Comparison of ENCODE assay signal across 14 cellular contexts in genomic region chr11:109040303-109040702, GRCh38.
DNase-seq lines count a peak whose midpoint lies in the region; ATAC-seq, FAIRE-seq and TF ChIP-seq lines count a peak whose summit lies in the region.
"Had no signal": no experiment of that assay in that cellular context is flagged by ENCODE, and none has a peak within 500 bp of the region (broad histone marks: within the 10 kb centered on the region; RNA-seq: fewer than 3 reads in every experiment).

No MANE protein-coding gene starts in this region.

- no peaks in the 10 kb centered on the region for H4K20me1 ChIP-seq in HCT116 (ENCODE audit: insufficient read depth)

- POLR2A ChIA-PET in HCT116 (lab: Charles Lee) = no interaction called here

- peak; percentile 95 for ATAC-seq in HCT116
- no peak for ATAC-seq in foreskin keratinocyte
- ATAC-seq: stimulated activated naive CD8-positive, alpha-beta T cell treated with anti-CD3 and anti-CD28 coated beads, Interleukin-15, amount 100 ng/mL, for 72 hours had no signal

- no peaks in the 10 kb centered on the region for H3K27me3 Mint-ChIP-seq in T-helper 2 cell treated with Interferon-gamma antibody and Interleukin-4, amounts not matched to agents 5 μg/mL and 100 μg/mL, for 36 hours (ENCODE audit: low read depth)
- H3K27me3 Mint-ChIP-seq: brain; CD4-positive, CD25-positive, alpha-beta regulatory T cell had no signal

- no peaks in the 10 kb centered on the region for H3K27me3 ChIP-seq in HCT116 (ENCODE audit: insufficient read depth, low read length)
- H3K27me3 ChIP-seq in foreskin keratinocyte = no peaks in the 10 kb centered on the region

- TF ChIP-seq POLR2A in HCT116 (IDR thresholded peaks at IDR 0.05; ENCODE audit: borderline replicate concordance, extremely low read depth, insufficient read depth, insufficient read length) = no peak

- TF ChIP-seq RAD21 in HCT116 (IDR thresholded peaks at IDR 0.05; ENCODE audit: low read depth) = peak; percentile 46

- H3K4me3 ChIP-seq in HCT116 (replicated peaks in 1 of 2; ENCODE audit: low read depth in 1 of 2, low read length in 2 of 2) (no peak overlapping the region), foreskin fibroblast (ENCODE audit: low read depth in 1 of 2, low read length in 2 of 2) (no peak overlapping the region)

- H2AFZ ChIP-seq in HCT116 (ENCODE audit: low read depth, low read length, poor library complexity, severe bottlenecking) = no peak overlapping the region

- H3K79me2 ChIP-seq in HCT116 (ENCODE audit: insufficient read depth, low read length) = no peaks in the 10 kb centered on the region

- H3K9ac ChIP-seq in HCT116 (ENCODE audit: low read length) = no peak overlapping the region

- H3K4me1 ChIP-seq in HCT116 (ENCODE audit: control insufficient read depth in 1 of 2, insufficient read depth in 2 of 2, low read length in 2 of 2) (no peaks in the 10 kb centered on the region), foreskin keratinocyte (peaks cover 16% of the 10 kb centered on the region)

- CTCF ChIA-PET in HCT116 (lab: Charles Lee) = interaction anchor here (0.6 to 0.7 kb wide), 2 partner anchors 11 to 657 kb away, joined by 3 read pairs; no protein-coding TSS in a partner anchor

- H3K4me3 Mint-ChIP-seq in T-helper 2 cell treated with Interferon-gamma antibody and Interleukin-4, amounts not matched to agents 5 μg/mL and 100 μg/mL, for 36 hours = no peak overlapping the region
- H3K4me3 Mint-ChIP-seq: brain; CD4-positive, CD25-positive, alpha-beta regulatory T cell; stimulated activated naive CD8-positive, alpha-beta T cell treated with anti-CD3 and anti-CD28 coated beads, Interleukin-15, amount 100 ng/mL, for 72 hours had no signal

- H3K4me1 Mint-ChIP-seq in T-helper 2 cell treated with Interferon-gamma antibody and Interleukin-4, amounts not matched to agents 5 μg/mL and 100 μg/mL, for 36 hours (ENCODE audit: low read depth) = no peaks in the 10 kb centered on the region
- H3K4me1 Mint-ChIP-seq: CD4-positive, CD25-positive, alpha-beta regulatory T cell had no signal

- no peaks in the 10 kb centered on the region for H3K9me2 ChIP-seq in HCT116 (ENCODE audit: insufficient read depth)

- no peaks in the 10 kb centered on the region for H3K9me3 ChIP-seq in HCT116 (ENCODE audit: control insufficient read depth in 1 of 2, insufficient read depth in 1 of 2, low read depth in 1 of 2, low read length in 2 of 2)

- H3K27ac Mint-ChIP-seq in T-helper 2 cell treated with Interferon-gamma antibody and Interleukin-4, amounts not matched to agents 5 μg/mL and 100 μg/mL, for 36 hours = no peak overlapping the region
- H3K27ac Mint-ChIP-seq: CD4-positive, CD25-positive, alpha-beta regulatory T cell had no signal

- no peak for DNase-seq in D721Med (ENCODE audit: insufficient read length, low spot score)
- DNase-seq in HCT116 (ENCODE audit: low read depth, low spot score) = peak; percentile 19
- peak; percentile 12 for DNase-seq in RPMI7951 (ENCODE audit: low read depth)
- no peak for DNase-seq in foreskin keratinocyte
- DNase-seq in foreskin fibroblast = no peak
- DNase-seq in T1000 (lab: John Stamatoyannopoulos, UW) = no peak
- no peak for DNase-seq in T-helper 2 cell treated with Interferon-gamma antibody and Interleukin-4, amounts not matched to agents 5 μg/mL and 100 μg/mL, for 36 hours (ENCODE audit: low spot score)
- no peak for DNase-seq in NOMO-1 (lab: John Stamatoyannopoulos, UW; ENCODE audit: unreplicated experiment in 2 of 2)
- DNase-seq: activated CD4-positive, alpha-beta T cell treated with anti-CD3 and anti-CD28 coated beads for 48 hours; CD4-positive, CD25-positive, alpha-beta regulatory T cell; MV-4-11; NCI-H446 treated with DMSO at 0.1 percent for 48 hours; stimulated activated naive CD8-positive, alpha-beta T cell treated with anti-CD3 and anti-CD28 coated beads, Interleukin-15, amount 100 ng/mL, for 72 hours had no signal

- no peaks in the 10 kb centered on the region for H3K36me3 ChIP-seq in HCT116 (ENCODE audit: control insufficient read depth in 1 of 2, insufficient read depth in 2 of 2, low read length in 2 of 2)

- H3K27ac ChIP-seq in HCT116 (ENCODE audit: low read depth, low read length) (no peak overlapping the region), foreskin keratinocyte (no peak overlapping the region)

- no peak overlapping the region for H3K4me2 ChIP-seq in HCT116 (ENCODE audit: low read length)

- H3K36me3 Mint-ChIP-seq in T-helper 2 cell treated with Interferon-gamma antibody and Interleukin-4, amounts not matched to agents 5 μg/mL and 100 μg/mL, for 36 hours (ENCODE audit: low read depth) = no peaks in the 10 kb centered on the region
- H3K36me3 Mint-ChIP-seq: brain; CD4-positive, CD25-positive, alpha-beta regulatory T cell had no signal

- no TSS peak for BruUV-seq in HCT116 (replicated peaks; lab: Mats Ljungman, UMichigan)

- H3K9me3 Mint-ChIP-seq in T-helper 2 cell treated with Interferon-gamma antibody and Interleukin-4, amounts not matched to agents 5 μg/mL and 100 μg/mL, for 36 hours = no peaks in the 10 kb centered on the region

- FAIRE-seq in D721Med (lab: Jason Lieb, UNC) = no peak

- peak; percentile 15 for TF ChIP-seq CTCF in D721Med (IDR thresholded peaks at IDR 0.05; ENCODE audit: insufficient read depth, missing control alignments)
- TF ChIP-seq CTCF in HCT116 (IDR thresholded peaks at IDR 0.05 in 2 of 3, conservative IDR thresholded peaks at IDR 0.05 in 1 of 3; ENCODE audit: borderline replicate concordance in 1 of 3, insufficient read depth in 1 of 3, low read depth in 2 of 3, low read length in 2 of 3) = peak; percentile 6 to 60 (median 58); a peak in 4 of 6 replicates
- peak; percentile 28 for TF ChIP-seq CTCF in foreskin keratinocyte (conservative IDR thresholded peaks at IDR 0.05)
- no peak for TF ChIP-seq CTCF in foreskin fibroblast (IDR thresholded peaks at IDR 0.05; ENCODE audit: low read depth, low read length)

- intact Hi-C loops in HCT116 (cut with micrococcal nuclease) = loop anchor here (2.0 kb wide), 1 partner anchor 656 kb away; no protein-coding TSS in a partner anchor

- RAD21 ChIA-PET in HCT116 (lab: Charles Lee; ENCODE audit: low non-redundant PET in 1 of 2, low total read pairs in 2 of 2, uncharacterized antibody in 2 of 2, unreplicated experiment in 2 of 2) = no interaction called here

TF ChIP-seq in HCT116, 20 proteins besides CTCF, POLR2A, EP300 and RAD21:
- TF ChIP-seq CBX3 (IDR thresholded peaks at IDR 0.05; ENCODE audit: low read depth) = peak; percentile 33; the same call in 1 of the 2 replicates
- TF ChIP-seq SP1 (IDR thresholded peaks at IDR 0.05; ENCODE audit: low read depth) = no peak
- no peak for TF ChIP-seq CEBPB (IDR thresholded peaks at IDR 0.05; ENCODE audit: low read depth)
- no peak for TF ChIP-seq REST (IDR thresholded peaks at IDR 0.05; ENCODE audit: low read depth)
- TF ChIP-seq SRF (IDR thresholded peaks at IDR 0.05; ENCODE audit: low read depth) = no peak
- no peak for TF ChIP-seq EGR1 (IDR thresholded peaks at IDR 0.05; ENCODE audit: low read depth)
TF ChIP-seq in HCT116: peak in this region for 1.

Comparison
In these comparisons a context has a peak if more than half of its experiments do, and no peak if none do; other contexts are left out.
1. DNase-seq: peak in HCT116 (single experiment) and RPMI7951 (single experiment); none in D721Med (single experiment), foreskin keratinocyte (0 of 2), foreskin fibroblast (0 of 2), T1000 (single experiment), T-helper 2 cell treated with Interferon-gamma antibody and Interleukin-4, amounts not matched to agents 5 μg/mL and 100 μg/mL, for 36 hours (single experiment) and NOMO-1 (0 of 2).